ENCODE assay signal across 18 cellular contexts in genomic region chr6:127121637-127121960, GRCh38. TPM values are rescaled to one million over a fixed set of nuclear protein-coding genes. Genes with fewer than 3 reads are reported as not detected.
DNase-seq lines count a peak whose midpoint lies in the region; ATAC-seq, FAIRE-seq and TF ChIP-seq lines count a peak whose summit lies in the region.
"Had no signal": no experiment of that assay in that cellular context is flagged by ENCODE, and none has a peak within 500 bp of the region (broad histone marks: within the 10 kb centered on the region; RNA-seq: fewer than 3 reads in every experiment).

No MANE protein-coding gene starts in this region.

- no peak overlapping the region for H4K8ac ChIP-seq in H9 (replicated peaks; ENCODE audit: insufficient read length, low read depth, low read length)

- no peak overlapping the region for H3K18ac ChIP-seq in H9 (ENCODE audit: insufficient read length, low read depth, low read length)

- H4K91ac ChIP-seq in H9 (ENCODE audit: insufficient read length, low read depth, low read length): no peak overlapping the region

- no peak overlapping the region for H2AK5ac ChIP-seq in H9 (ENCODE audit: insufficient read length, low read length)

- intact Hi-C loops in sigmoid colon (cut with DNase I) (loop anchor here (5.0 to 10.0 kb wide), 2 partner anchors 1087 to 1124 kb away; no protein-coding TSS in a partner anchor), transverse colon (cut with DNase I; ENCODE audit: low total_unique reads) (no loop called here), thyroid gland (cut with DNase I) (no loop called here)

- no peaks in the 10 kb centered on the region for H3K79me2 ChIP-seq in H9 (ENCODE audit: insufficient read depth, low read length)

- H2BK5ac ChIP-seq in H9 (ENCODE audit: insufficient read length, low read length): no peak overlapping the region

- H3K14ac ChIP-seq in H9 (ENCODE audit: insufficient read depth, low read length): no peak overlapping the region

- H2BK15ac ChIP-seq in H9 (ENCODE audit: low read depth, low read length): no peak overlapping the region

- H3K9ac ChIP-seq in H9 (ENCODE audit: extremely low read depth, insufficient read length, low read length): no peak overlapping the region

- H3K27ac Mint-ChIP-seq in H9 (no peak overlapping the region), brain (peak overlapping the region in 4 of 5 experiments; percentile 11 to 46 (median 18))
- H3K27ac Mint-ChIP-seq in naive thymus-derived CD8-positive, alpha-beta T cell: peak overlapping the region in 1 of 10 donors; percentile 20
- H3K27ac Mint-ChIP-seq: activated B cell treated with CpG ODN at 0.5 μM for 24 hours; activated CD8-positive, alpha-beta T cell treated with anti-CD3 and anti-CD28 coated beads for 36 hours; endodermal cell; immature natural killer cell had no signal

- peak overlapping the region; percentile 98 to 100 for H3K27ac ChIP-seq in A549
- no peak overlapping the region for H3K27ac ChIP-seq in H9 (ENCODE audit: insufficient read length, low read depth, low read length)
- no peak overlapping the region for H3K27ac ChIP-seq in sigmoid colon
- H3K27ac ChIP-seq in transverse colon: no peak overlapping the region
- no peak overlapping the region for H3K27ac ChIP-seq in thyroid gland
- H3K27ac ChIP-seq: heart right ventricle, right atrium auricular region had no signal

- no peak overlapping the region for H3K56ac ChIP-seq in H9 (ENCODE audit: insufficient read length, low read depth, low read length)

- H3K23ac ChIP-seq in H9 (ENCODE audit: insufficient read length, low read depth, low read length): no peak overlapping the region

- in situ Hi-C loops in transverse colon (cut with MboI; ENCODE audit: low pct_ligation_motif_present in 1 of 4, low pct_unique_long_range_greater_than_20kb in 1 of 4, low sequenced_read_pairs in 3 of 4): no loop called here

- no peak for TF ChIP-seq CTCF in A549 (IDR thresholded peaks at IDR 0.05)
- TF ChIP-seq CTCF in H9 (conservative IDR thresholded peaks at IDR 0.05): no peak
- TF ChIP-seq CTCF in brain (conservative IDR thresholded peaks at IDR 0.05): peak in 1 of 2 experiments; percentile 9
- no peak for TF ChIP-seq CTCF in sigmoid colon (IDR thresholded peaks at IDR 0.05)
- no peak for TF ChIP-seq CTCF in transverse colon (IDR thresholded peaks at IDR 0.05)
- TF ChIP-seq CTCF in thyroid gland (IDR thresholded peaks at IDR 0.05): no peak

- no peak for ATAC-seq in A549
- ATAC-seq in naive thymus-derived CD8-positive, alpha-beta T cell: no peak

- TF ChIP-seq RAD21 in A549 (conservative IDR thresholded peaks at IDR 0.05 in 1 of 2, IDR thresholded peaks at IDR 0.05 in 1 of 2): no peak

- H3K9me3 ChIP-seq in A549 (no peaks in the 10 kb centered on the region), H9 (ENCODE audit: control insufficient read depth, low read depth, low read length) (no peaks in the 10 kb centered on the region), sigmoid colon (no peaks in the 10 kb centered on the region), transverse colon (no peaks in the 10 kb centered on the region), thyroid gland (no peaks in the 10 kb centered on the region)
- H3K9me3 ChIP-seq: heart right ventricle, right atrium auricular region had no signal

- H3K36me3 Mint-ChIP-seq in H9 (ENCODE audit: insufficient read depth in 1 of 3, low read depth in 3 of 3): no peaks in the 10 kb centered on the region; a peak in 1 of 7 replicates
- H3K36me3 Mint-ChIP-seq in brain: no peaks in the 10 kb centered on the region
- no peaks in the 10 kb centered on the region for H3K36me3 Mint-ChIP-seq in naive thymus-derived CD8-positive, alpha-beta T cell

- CTCF ChIA-PET in A549 (lab: Yijun Ruan, JAX): interaction anchor here (0.7 to 2.6 kb wide), 15 partner anchors 9 to 1126 kb away, joined by 3 to 12 read pairs (median 4); no protein-coding TSS in a partner anchor

- FAIRE-seq in A549 (lab: Jason Lieb, UNC) (no peak), urothelium cell line (lab: Jason Lieb, UNC) (no peak)
- FAIRE-seq: H54 had no signal

- H3K4me2 ChIP-seq in A549 (peak overlapping the region; percentile 92), H9 (ENCODE audit: insufficient read depth, insufficient read length, low read length) (peak overlapping the region; percentile 94)

- H3K4me3 Mint-ChIP-seq in H9: peak overlapping the region in 1 of 2 experiments; percentile 87; a peak in 3 of 5 replicates
- H3K4me3 Mint-ChIP-seq in brain: peak overlapping the region; percentile 87 to 95 (median 92)
- peak overlapping the region in 6 of 10 donors; percentile 44 to 77 (median 58) for H3K4me3 Mint-ChIP-seq in naive thymus-derived CD8-positive, alpha-beta T cell
- H3K4me3 Mint-ChIP-seq: activated CD8-positive, alpha-beta T cell treated with anti-CD3 and anti-CD28 coated beads for 36 hours; immature natural killer cell had no signal

- H2BK20ac ChIP-seq in H9 (ENCODE audit: low read depth, low read length, poor library complexity, severe bottlenecking): no peak overlapping the region

- peaks cover 13 to 23% of the 10 kb centered on the region in 2 experiments for H3K4me1 Mint-ChIP-seq in H9
- H3K4me1 Mint-ChIP-seq in brain: peaks cover 29% of the 10 kb centered on the region
- peaks cover 8 to 29% (median 28%) of the 10 kb centered on the region in 4 donors for H3K4me1 Mint-ChIP-seq in naive thymus-derived CD8-positive, alpha-beta T cell

- H4K20me1 ChIP-seq in H9 (ENCODE audit: control insufficient read depth, insufficient read depth, insufficient read length): no peaks in the 10 kb centered on the region

- H2BK120ac ChIP-seq in H9 (ENCODE audit: low read depth, low read length, poor library complexity, severe bottlenecking): no peak overlapping the region

- no peak overlapping the region for H3T11ph ChIP-seq in H9 (ENCODE audit: low read length)

- no peak overlapping the region for H4K5ac ChIP-seq in H9 (ENCODE audit: insufficient read length, low read depth, low read length)

- H3K36me3 ChIP-seq in sigmoid colon: no peaks in the 10 kb centered on the region
- H3K36me3 ChIP-seq in transverse colon: no peaks in the 10 kb centered on the region
- H3K36me3 ChIP-seq in thyroid gland: no peaks in the 10 kb centered on the region
- H3K36me3 ChIP-seq: heart right ventricle, right atrium auricular region had no signal

- no peak for DNase-seq in A549 (ENCODE audit: low read depth in 1 of 2, low spot score in 1 of 2)
- no peak for DNase-seq in H9
- no peak for DNase-seq in naive thymus-derived CD8-positive, alpha-beta T cell
- no peak for DNase-seq in sigmoid colon
- DNase-seq in transverse colon: no peak
- no peak for DNase-seq in thyroid gland
- DNase-seq in urothelium cell line (ENCODE audit: low spot score): no peak
- DNase-seq: immature natural killer cell; NK-92 treated with Interleukin-12 subunit alpha and Interleukin-12 subunit beta, amount 100 ng/mL, for 24 hours had no signal

- H3K4me1 ChIP-seq in A549 (peaks cover 40% of the 10 kb centered on the region), H9 (ENCODE audit: insufficient read depth, low read length) (no peaks in the 10 kb centered on the region), sigmoid colon (peaks cover 0 to 27% (median 25%) of the 10 kb centered on the region in 4 donors), transverse colon (peaks cover 0 to 29% (median 11%) of the 10 kb centered on the region in 4 donors), thyroid gland (peaks cover 16 to 23% of the 10 kb centered on the region in 2 donors)

- no peak overlapping the region for H2BK12ac ChIP-seq in H9 (ENCODE audit: insufficient read length, low read depth, low read length)

- H3K27me3 ChIP-seq in H9 (ENCODE audit: insufficient read depth, low read length) (peaks cover 32% of the 10 kb centered on the region), sigmoid colon (peaks cover 0 to 43% (median 6%) of the 10 kb centered on the region in 3 donors), transverse colon (peaks cover 61% of the 10 kb centered on the region), thyroid gland (peaks cover 5% of the 10 kb centered on the region)

- TF ChIP-seq POLR2A in A549 (IDR thresholded peaks at IDR 0.05; ENCODE audit: low read length): no peak
- TF ChIP-seq POLR2A in sigmoid colon (IDR thresholded peaks at IDR 0.05): no peak
- TF ChIP-seq POLR2A in transverse colon (IDR thresholded peaks at IDR 0.05): no peak
- TF ChIP-seq POLR2A in thyroid gland (IDR thresholded peaks at IDR 0.05): no peak

- H2AFZ ChIP-seq in H9 (ENCODE audit: low read length): no peak overlapping the region

- no peaks in the 10 kb centered on the region for H3K79me1 ChIP-seq in H9 (ENCODE audit: insufficient read depth, low read depth, low read length, poor library complexity, severe bottlenecking)

- H3K27me3 Mint-ChIP-seq in H9 (ENCODE audit: low read depth) (peaks cover 60% of the 10 kb centered on the region), brain (peaks cover 78% of the 10 kb centered on the region)
- H3K27me3 Mint-ChIP-seq in naive thymus-derived CD8-positive, alpha-beta T cell: peaks cover 26 to 88% (median 53%) of the 10 kb centered on the region in 5 donors

- H3K23me2 ChIP-seq in H9 (ENCODE audit: insufficient read length, low read depth, low read length, poor library complexity, severe bottlenecking): peaks cover 23% of the 10 kb centered on the region

- POLR2A ChIA-PET in A549 (lab: Yijun Ruan, JAX): no interaction called here
- POLR2A ChIA-PET in naive thymus-derived CD8-positive, alpha-beta T cell (lab: Charles Lee): no interaction called here

- WGBS in A549 (ENCODE audit: missing lambda C conversion rate): 6% methylated on average over 3 of the region's 3 CpGs
- WGBS in H9 (ENCODE audit: extremely low coverage, insufficient read length, low lambda C conversion rate): no CpG with 5 or more reads among the region's 3 CpGs
- 12 to 13% methylated on average over 3 of the region's 3 CpGs for WGBS in sigmoid colon, 2 donors
- 13 to 21% methylated on average over 3 of the region's 3 CpGs for WGBS in transverse colon (ENCODE audit: low coverage in 1 of 2), 2 donors
- WGBS in thyroid gland, 2 donors: 17 to 23% methylated on average over 3 of the region's 3 CpGs

- no peaks in the 10 kb centered on the region; a peak in 1 of 5 replicates for H3K9me3 Mint-ChIP-seq in H9
- no peaks in the 10 kb centered on the region for H3K9me3 Mint-ChIP-seq in brain
- H3K9me3 Mint-ChIP-seq in naive thymus-derived CD8-positive, alpha-beta T cell: no peaks in the 10 kb centered on the region
- H3K9me3 Mint-ChIP-seq: activated B cell treated with CpG ODN at 0.5 μM for 24 hours; activated CD8-positive, alpha-beta T cell treated with anti-CD3 and anti-CD28 coated beads for 36 hours; endodermal cell had no signal

- H3K4me3 ChIP-seq in A549: peak overlapping the region; percentile 90
- H3K4me3 ChIP-seq in sigmoid colon: peak overlapping the region in 2 of 4 donors; percentile 62 to 69
- no peak overlapping the region for H3K4me3 ChIP-seq in transverse colon
- H3K4me3 ChIP-seq in thyroid gland (replicated peaks in 1 of 3): no peak overlapping the region

- H3K4ac ChIP-seq in H9 (ENCODE audit: low read depth, low read length): no peak overlapping the region

- TF ChIP-seq EP300 in A549 (IDR thresholded peaks at IDR 0.05): no peak
- TF ChIP-seq EP300 in sigmoid colon (IDR thresholded peaks at IDR 0.05): no peak
- TF ChIP-seq EP300 in transverse colon (IDR thresholded peaks at IDR 0.05; ENCODE audit: low read depth): no peak

RNA-seq across cellular contexts. Expression of gene RSPO3, which starts 3.1 kb away (rescaled TPM):
- polyA plus RNA-seq in A549 (2011; rRNA removed): 32.4 and 48.9 TPM in 2 replicates
- 12.8 and 15.7 TPM in 2 replicates for polyA plus RNA-seq in A549 (2012; cell fraction: cytosol; rRNA removed)
- polyA plus RNA-seq in A549 (2012; cell fraction: nucleus; rRNA removed): 6.7 and 9.7 TPM in 2 replicates
- polyA plus RNA-seq in A549 (2017; fragmentation: RNase III; extraction: RNeasy Plus Mini Kit Qiagen cat#74134 plus additional on column Dnase treatment): 119 to 128 TPM (median 120 TPM) in 3 replicates
- polyA minus RNA-seq in A549 (2011; rRNA and poly(A)+ RNA removed): 30.3 and 32.6 TPM in 2 replicates
- not detected in 2 replicates for total RNA-seq in H9 (2021)
- polyA plus RNA-seq in brain (ENCODE audit: insufficient read depth, low read depth, low replicate concordance): 0.15 TPM
- not detected for total RNA-seq in naive thymus-derived CD8-positive, alpha-beta T cell
- not detected for polyA plus RNA-seq in naive thymus-derived CD8-positive, alpha-beta T cell
- total RNA-seq in sigmoid colon: 10 to 100 TPM in 3 of 4 donors, 1 to 10 TPM in 1; 1.6 to 17.4 (median 13.2) TPM
- polyA plus RNA-seq in sigmoid colon: 10 to 100 TPM in 1 of 3 donors, 1 to 10 TPM in 1, under 1 TPM in 1; 0.69 to 10.8 (median 5.2) TPM
- total RNA-seq in transverse colon: 1 to 10 TPM in 3 of 4 donors, under 1 TPM in 1; 0.80 to 5.2 (median 2.7) TPM
- total RNA-seq in thyroid gland: 10 to 100 TPM in 1 of 4 donors, 1 to 10 TPM in 3; 1.8 to 13.9 (median 3.4) TPM
- total RNA-seq: activated B cell treated with CpG ODN at 0.5 μM for 24 hours; activated CD8-positive, alpha-beta T cell treated with anti-CD3 and anti-CD28 coated beads for 36 hours; RPMI7951 had no signal
- polyA plus RNA-seq: AG04450, immature natural killer cell had no signal

Comparison
In these comparisons a context has a peak if more than half of its experiments do, and no peak if none do; other contexts are left out.
1. H3K27ac ChIP-seq: peak in A549 (2 of 2); none in H9 (single experiment), sigmoid colon (0 of 4), transverse colon (0 of 4) and thyroid gland (0 of 3).
2. H3K27ac Mint-ChIP-seq: peak in brain (4 of 5); none in H9 (0 of 3).